Comparison of ENCODE assay signal across 8 cellular contexts in genomic region chr16:66478733-66479511, GRCh38. TPM values are rescaled to one million over a fixed set of nuclear protein-coding genes. Genes with fewer than 3 reads are reported as not detected.
DNase-seq lines count a peak whose midpoint lies in the region; TF ChIP-seq lines count a peak whose summit lies in the region.

No MANE protein-coding gene starts in this region.

- H4K8ac ChIP-seq in mesenchymal stem cell (ENCODE audit: low read length): peak overlapping the region; percentile 12

- H4K91ac ChIP-seq in mesenchymal stem cell (ENCODE audit: low read length): peak overlapping the region; percentile 19

- no peak overlapping the region for H3K14ac ChIP-seq in mesenchymal stem cell (ENCODE audit: low read length in 2 of 2)

- H3K9me3 Mint-ChIP-seq in HFFc6: no peaks in the 10 kb centered on the region

- H3K79me1 ChIP-seq in mesenchymal stem cell (replicated peaks; ENCODE audit: low read length, poor library complexity, severe bottlenecking): no peaks in the 10 kb centered on the region

- H3K23ac ChIP-seq in mesenchymal stem cell (ENCODE audit: low read length in 2 of 2): no peak overlapping the region

- no peaks in the 10 kb centered on the region for H3K36me3 Mint-ChIP-seq in HFFc6 (ENCODE audit: low read depth)

- H2BK15ac ChIP-seq in mesenchymal stem cell (ENCODE audit: low read depth, poor library complexity, severe bottlenecking): no peak overlapping the region

- H3K4me2 ChIP-seq in mesenchymal stem cell (ENCODE audit: low read length, poor library complexity, severe bottlenecking): no peak overlapping the region

- peak overlapping the region; percentile 25 for H2AK5ac ChIP-seq in mesenchymal stem cell (ENCODE audit: low read length, severe bottlenecking)

- WGBS in mesenchymal stem cell: 33% methylated on average over 9 of the region's 10 CpGs

- H3K4me3 ChIP-seq in mesenchymal stem cell (ENCODE audit: insufficient read depth in 1 of 2, low read depth in 1 of 2, low read length in 2 of 2): no peak overlapping the region

- peaks cover 29% of the 10 kb centered on the region for H3K4me1 ChIP-seq in mesenchymal stem cell (ENCODE audit: control insufficient read depth, insufficient read depth, low read depth, low read length)

- peak; percentile 76 for TF ChIP-seq CTCF in GM10266 (IDR thresholded peaks at IDR 0.05; ENCODE audit: control insufficient read depth, insufficient read depth, low read depth, missing control alignments)
- peak; percentile 86 for TF ChIP-seq CTCF in HFFc6 (IDR thresholded peaks at IDR 0.05)

- peaks cover 0 to 20% of the 10 kb centered on the region in 2 experiments for H3K36me3 ChIP-seq in mesenchymal stem cell (ENCODE audit: control insufficient read depth in 1 of 2, insufficient read depth in 2 of 2, low read depth in 1 of 2, low read length in 2 of 2)

- H3K27ac Mint-ChIP-seq in HFFc6: no peak overlapping the region

- H2BK120ac ChIP-seq in mesenchymal stem cell (ENCODE audit: low read depth, low read length): no peak overlapping the region

- peak overlapping the region in 1 of 2 experiments; percentile 54 for H3K18ac ChIP-seq in mesenchymal stem cell (ENCODE audit: low read depth in 1 of 2, low read length in 2 of 2)

- H2BK12ac ChIP-seq in mesenchymal stem cell (ENCODE audit: low read length in 2 of 2): peak overlapping the region in 1 of 2 experiments; percentile 75

- no peak overlapping the region for H3K4me3 Mint-ChIP-seq in HFFc6

- no peaks in the 10 kb centered on the region for H3K9me3 ChIP-seq in mesenchymal stem cell (ENCODE audit: control insufficient read depth, low read length)

- H3K4ac ChIP-seq in mesenchymal stem cell (ENCODE audit: low read depth in 1 of 2, low read length in 2 of 2): no peak overlapping the region

- DNase-seq in GM10266 (ENCODE audit: extremely low spot score) (peak; percentile 85), HFFc6 (peak; percentile 28), NCI-H226 (peak; percentile 44), mesenchymal stem cell (peak; percentile 56), NCI-H1930 (lab: John Stamatoyannopoulos, UW) (no peak)
- peak; percentile 90 for DNase-seq in activated CD4-positive, alpha-beta T cell treated with anti-CD3 and anti-CD28 coated beads, Interleukin-2, amount 50 U/mL, for 48 hours
- peak; percentile 64 for DNase-seq in effector CD4-positive, alpha-beta T cell
- DNase-seq in stimulated activated CD8-positive, alpha-beta memory T cell treated with anti-CD3 and anti-CD28 coated beads, Interleukin-4, amount 100 ng/mL, for 4 hours (ENCODE audit: low read depth in 2 of 2, low spot score in 1 of 2): peak; percentile 65 to 71

- no peak overlapping the region for H2BK5ac ChIP-seq in mesenchymal stem cell (ENCODE audit: low read depth, low read length, poor library complexity, severe bottlenecking)

- peaks cover 17% of the 10 kb centered on the region for H3K27me3 Mint-ChIP-seq in HFFc6 (ENCODE audit: insufficient read depth)

- peaks cover 0 to 16% of the 10 kb centered on the region in 2 experiments for H3K27me3 ChIP-seq in mesenchymal stem cell (ENCODE audit: control insufficient read depth in 1 of 2, insufficient read depth in 1 of 2, low read length in 2 of 2)

- no peak overlapping the region for H3K27ac ChIP-seq in mesenchymal stem cell (ENCODE audit: low read length, poor library complexity, severe bottlenecking)

- H3K4me1 Mint-ChIP-seq in HFFc6 (ENCODE audit: low read depth): no peaks in the 10 kb centered on the region; the same call in none of the 2 replicates

- H2AFZ ChIP-seq in mesenchymal stem cell (ENCODE audit: low read depth, low read length): no peak overlapping the region

- H3K9ac ChIP-seq in mesenchymal stem cell (ENCODE audit: low read length): no peak overlapping the region

RNA-seq across cellular contexts. Expression of gene BEAN1, which starts 51.8 kb away (rescaled TPM):
- not detected for total RNA-seq in HFFc6 (2021; fragmentation: NEBNext Ultra II Directional; extraction: Animal tissue kit (Norgen Biotek cat#: 25700))
- 0.10 TPM for polyA plus RNA-seq in mesenchymal stem cell (2013, experiment 1 of 2)
- polyA plus RNA-seq in mesenchymal stem cell (2013, experiment 2 of 2): 0.07 TPM

Comparison
In these comparisons a context has a peak if more than half of its experiments do, and no peak if none do; other contexts are left out.
1. DNase-seq: peak in GM10266 (single experiment), HFFc6 (single experiment), NCI-H226 (single experiment), activated CD4-positive, alpha-beta T cell treated with anti-CD3 and anti-CD28 coated beads, Interleukin-2, amount 50 U/mL, for 48 hours (2 of 2), effector CD4-positive, alpha-beta T cell (single experiment), mesenchymal stem cell (single experiment) and stimulated activated CD8-positive, alpha-beta memory T cell treated with anti-CD3 and anti-CD28 coated beads, Interleukin-4, amount 100 ng/mL, for 4 hours (2 of 2); none in NCI-H1930 (0 of 2).